In genomic region chr11:114343020-114343419, GRCh38 we compare ENCODE assay signal across 27 cellular contexts. TPM values are rescaled to one million over a fixed set of nuclear protein-coding genes. Genes with fewer than 3 reads are reported as not detected.
"Had no signal": no experiment of that assay in that cellular context is flagged by ENCODE, and none has a peak within 500 bp of the region (broad histone marks: within the 10 kb centered on the region; RNA-seq: fewer than 3 reads in every experiment).

No MANE protein-coding gene starts in this region.

- H3K27ac ChIP-seq: left lung, lower lobe of right lung, neutrophil, ovary, right atrium auricular region, skin epidermis, stomach, testis, thyroid gland, transverse colon, upper lobe of left lung, vagina had no signal

- FAIRE-seq: keratinocyte had no signal

- H3K27me3 ChIP-seq: left lung, ovary, right atrium auricular region, stomach, testis, thyroid gland, transverse colon, upper lobe of left lung, vagina had no signal

- H3K4me1 ChIP-seq: testis had no signal

- DNase-seq: hippocampal formation; kidney glomerular epithelial cell; left colon; left lung; lower lobe of right lung; mammary epithelial cell; mesenchymal stem cell; naive thymus-derived CD8-positive, alpha-beta T cell; occipital lobe; ovary; stimulated activated CD4-positive, alpha-beta T cell treated with anti-CD3 and anti-CD28 coated beads, Interleukin-12 subunit alpha, Interleukin-12 subunit beta, amount 100 ng/mL, for 4 hours; stimulated activated CD4-positive, alpha-beta T cell treated with anti-CD3 and anti-CD28 coated beads, Interleukin-15, amount 100 ng/mL, for 24 hours; stimulated activated CD4-positive, alpha-beta T cell treated with anti-CD3 and anti-CD28 coated beads, Interleukin-2, amount 100 ng/mL, for 24 hours; stimulated activated CD4-positive, alpha-beta T cell treated with anti-CD3 and anti-CD28 coated beads, Interleukin-4, amount 100 ng/mL, for 1 hour; stimulated activated naive B cell treated with anti-CD40 and anti-IgM and Interleukin-4, amounts not matched to agents 10 μg/mL and 1 μg/mL and 100 μg/mL, for 72 hours; stimulated activated naive CD8-positive, alpha-beta T cell treated with anti-CD3 and anti-CD28 coated beads, Interleukin-15, Interleukin-2, amounts not matched to agents 100 U/mL and 50 U/mL, for 24 hours; stomach; testis; thyroid gland; transverse colon; upper lobe of left lung had no signal

- H3K9me3 ChIP-seq: left lung, lower lobe of right lung, neutrophil, ovary, right atrium auricular region, stomach, testis, thyroid gland, transverse colon, upper lobe of left lung, vagina had no signal

- H3K4me3 ChIP-seq: left lung, lower lobe of right lung, ovary, right atrium auricular region, skin epidermis, stomach, testis, thyroid gland, transverse colon, upper lobe of left lung, vagina had no signal

- H3K36me3 ChIP-seq: left lung, lower lobe of right lung, neutrophil, ovary, right atrium auricular region, stomach, thyroid gland, transverse colon, upper lobe of left lung, vagina had no signal

- ATAC-seq: left colon; left lung; lower lobe of right lung; naive thymus-derived CD8-positive, alpha-beta T cell; sciatic nerve; stimulated activated naive B cell treated with anti-CD40 and anti-IgM and Interleukin-4, amounts not matched to agents 10 μg/mL and 1 μg/mL and 100 μg/mL, for 72 hours; stimulated activated naive CD8-positive, alpha-beta T cell treated with anti-CD3 and anti-CD28 coated beads, Interleukin-15, Interleukin-2, amounts not matched to agents 100 U/mL and 50 U/mL, for 24 hours had no signal

RNA-seq across cellular contexts. Expression of gene NNMT, which starts 46.8 kb away (rescaled TPM):
- total RNA-seq: naive thymus-derived CD8-positive, alpha-beta T cell; occipital lobe had no signal
- polyA plus RNA-seq: naive thymus-derived CD8-positive, alpha-beta T cell had no signal
